In genomic region chr2:156430236-156430977, GRCh38 we compare ENCODE assay signal across 9 cellular contexts. TPM values are rescaled to one million over a fixed set of nuclear protein-coding genes. Genes with fewer than 3 reads are reported as not detected.
DNase-seq lines count a peak whose midpoint lies in the region; ATAC-seq and TF ChIP-seq lines count a peak whose summit lies in the region.
"Had no signal": no experiment of that assay in that cellular context is flagged by ENCODE, and none has a peak within 500 bp of the region (broad histone marks: within the 10 kb centered on the region; RNA-seq: fewer than 3 reads in every experiment).

No MANE protein-coding gene starts in this region.

- H3K27me3 Mint-ChIP-seq in CD14-positive monocyte (ENCODE audit: low read depth in 3 of 3) (no peaks in the 10 kb centered on the region), endodermal cell (ENCODE audit: insufficient read depth) (no peaks in the 10 kb centered on the region)

- peak; percentile 26 for ATAC-seq in GM21447 (IDR thresholded peaks at IDR 0.05; ENCODE audit: unreplicated experiment)
- ATAC-seq in HG03571 (IDR thresholded peaks at IDR 0.05; ENCODE audit: unreplicated experiment): peak; percentile 2
- ATAC-seq in stimulated activated effector memory CD8-positive, alpha-beta T cell treated with anti-CD3 and anti-CD28 coated beads, Interleukin-12 subunit alpha, Interleukin-12 subunit beta, amount 100 ng/mL, for 72 hours: no peak
- ATAC-seq in heart left ventricle: no peak

- no peak overlapping the region for H2AFZ ChIP-seq in Karpas-422 (ENCODE audit: low read length)

- H3K27ac ChIP-seq in endodermal cell (ENCODE audit: low read depth, low read length) (no peak overlapping the region), heart left ventricle (peak overlapping the region in 1 of 12 donors; percentile 83), Karpas-422 (ENCODE audit: low read length) (no peak overlapping the region)

- H3K79me2 ChIP-seq in Karpas-422 (ENCODE audit: low read length): no peaks in the 10 kb centered on the region

- H3K36me3 ChIP-seq in endodermal cell (ENCODE audit: control insufficient read depth, insufficient read depth, low read length) (no peaks in the 10 kb centered on the region), heart left ventricle (no peaks in the 10 kb centered on the region), H7 (replicated peaks; ENCODE audit: control insufficient read depth, insufficient read depth, low read length) (no peaks in the 10 kb centered on the region), Karpas-422 (ENCODE audit: insufficient read depth, low read length) (no peaks in the 10 kb centered on the region)

- 96% methylated on average over 2 of the region's 2 CpGs; no CpG with 5 or more reads in 1 of the 2 experiments for WGBS in endodermal cell (ENCODE audit: insufficient coverage in 1 of 2, insufficient read length in 1 of 2), 2 experiments
- 77 to 84% (median 81%) methylated on average over 2 of the region's 2 CpGs for WGBS in heart left ventricle, 4 donors

- H3K4me3 Mint-ChIP-seq in CD14-positive monocyte: peak overlapping the region in 1 of 2 donors; percentile 39
- no peak overlapping the region for H3K4me3 Mint-ChIP-seq in endodermal cell
- no peak overlapping the region for H3K4me3 Mint-ChIP-seq in stimulated activated effector memory CD8-positive, alpha-beta T cell treated with anti-CD3 and anti-CD28 coated beads, Interleukin-12 subunit alpha, Interleukin-12 subunit beta, amount 100 ng/mL, for 72 hours

- no peak for TF ChIP-seq CTCF in CD14-positive monocyte (IDR thresholded peaks at IDR 0.05)
- TF ChIP-seq CTCF in endodermal cell (conservative IDR thresholded peaks at IDR 0.05): no peak
- no peak for TF ChIP-seq CTCF in heart left ventricle (IDR thresholded peaks at IDR 0.05)

- peak overlapping the region; percentile 88 to 93 (median 92) for H3K27ac Mint-ChIP-seq in CD14-positive monocyte
- H3K27ac Mint-ChIP-seq in endodermal cell: peak overlapping the region; percentile 81
- H3K27ac Mint-ChIP-seq in stimulated activated effector memory CD8-positive, alpha-beta T cell treated with anti-CD3 and anti-CD28 coated beads, Interleukin-12 subunit alpha, Interleukin-12 subunit beta, amount 100 ng/mL, for 72 hours: no peak overlapping the region

- no peaks in the 10 kb centered on the region for H3K9me2 ChIP-seq in Karpas-422 (replicated peaks; ENCODE audit: insufficient read depth, low read length)

- H3K4me1 Mint-ChIP-seq in CD14-positive monocyte (peaks cover 31% of the 10 kb centered on the region), endodermal cell (peaks cover 21% of the 10 kb centered on the region)
- H3K4me1 Mint-ChIP-seq in stimulated activated effector memory CD8-positive, alpha-beta T cell treated with anti-CD3 and anti-CD28 coated beads, Interleukin-12 subunit alpha, Interleukin-12 subunit beta, amount 100 ng/mL, for 72 hours: peaks cover 14% of the 10 kb centered on the region

- TF ChIP-seq POLR2A in heart left ventricle (IDR thresholded peaks at IDR 0.05): no peak

- H3K4me2 ChIP-seq in Karpas-422 (ENCODE audit: low read depth, low read length, poor library complexity, severe bottlenecking): no peak overlapping the region

- H4K20me1 ChIP-seq in Karpas-422 (ENCODE audit: insufficient read depth, low read depth, low read length): no peaks in the 10 kb centered on the region

- no peak overlapping the region for H3K4me3 ChIP-seq in endodermal cell (ENCODE audit: low read length)
- H3K4me3 ChIP-seq in heart left ventricle: no peak overlapping the region
- H3K4me3 ChIP-seq in H7 (ENCODE audit: insufficient read depth, low read depth, low read length): no peak overlapping the region
- H3K4me3 ChIP-seq in Karpas-422 (ENCODE audit: low read length): no peak overlapping the region

- H3K36me3 Mint-ChIP-seq in CD14-positive monocyte: no peaks in the 10 kb centered on the region
- no peaks in the 10 kb centered on the region for H3K36me3 Mint-ChIP-seq in endodermal cell (ENCODE audit: low read depth)
- no peaks in the 10 kb centered on the region for H3K36me3 Mint-ChIP-seq in stimulated activated effector memory CD8-positive, alpha-beta T cell treated with anti-CD3 and anti-CD28 coated beads, Interleukin-12 subunit alpha, Interleukin-12 subunit beta, amount 100 ng/mL, for 72 hours

- intact Hi-C loops in CD14-positive monocyte (cut with micrococcal nuclease): no loop called here
- intact Hi-C loops in heart left ventricle (cut with DNase I): loop anchor here in 5 of 10 donors (10.0 kb wide), 2 partner anchors 114 to 154 kb away; no protein-coding TSS in a partner anchor

- H3K9ac ChIP-seq in endodermal cell (ENCODE audit: extremely low read depth, low read length, poor library complexity, severe bottlenecking) (no peak overlapping the region), Karpas-422 (ENCODE audit: low read length) (no peak overlapping the region)

- no peaks in the 10 kb centered on the region for H3K27me3 ChIP-seq in endodermal cell (ENCODE audit: control insufficient read depth, insufficient read depth, low read length, poor library complexity, severe bottlenecking)
- no peaks in the 10 kb centered on the region for H3K27me3 ChIP-seq in heart left ventricle
- H3K27me3 ChIP-seq in H7 (ENCODE audit: control insufficient read depth, insufficient read depth, low read length): no peaks in the 10 kb centered on the region
- H3K27me3 ChIP-seq in Karpas-422 (ENCODE audit: low read length): no peaks in the 10 kb centered on the region

- H3K9me3 ChIP-seq in endodermal cell (ENCODE audit: control insufficient read depth, low read length) (no peaks in the 10 kb centered on the region), heart left ventricle (no peaks in the 10 kb centered on the region), Karpas-422 (ENCODE audit: low read length) (no peaks in the 10 kb centered on the region; the same call in 1 of the 2 replicates)

- DNase-seq in CD14-positive monocyte (ENCODE audit: low spot score): no peak
- DNase-seq in endodermal cell: no peak
- no peak for DNase-seq in stimulated activated effector memory CD8-positive, alpha-beta T cell treated with anti-CD3 and anti-CD28 coated beads, Interleukin-12 subunit alpha, Interleukin-12 subunit beta, amount 100 ng/mL, for 72 hours (ENCODE audit: low spot score in 2 of 2)
- DNase-seq in heart left ventricle: no peak
- no peak for DNase-seq in H7
- no peak for DNase-seq in Karpas-422
- DNase-seq: substantia nigra had no signal

- H3K9me3 Mint-ChIP-seq in CD14-positive monocyte (peaks cover 0 to 3% (median 0%) of the 10 kb centered on the region in 7 donors), endodermal cell (no peaks in the 10 kb centered on the region)
- H3K9me3 Mint-ChIP-seq in stimulated activated effector memory CD8-positive, alpha-beta T cell treated with anti-CD3 and anti-CD28 coated beads, Interleukin-12 subunit alpha, Interleukin-12 subunit beta, amount 100 ng/mL, for 72 hours: no peaks in the 10 kb centered on the region

- peaks cover 2% of the 10 kb centered on the region for H3K4me1 ChIP-seq in endodermal cell (ENCODE audit: control insufficient read depth, insufficient read depth, low read length)
- peaks cover 0 to 25% (median 4%) of the 10 kb centered on the region in 12 donors for H3K4me1 ChIP-seq in heart left ventricle
- no peaks in the 10 kb centered on the region for H3K4me1 ChIP-seq in Karpas-422 (ENCODE audit: low read length)

RNA-seq across cellular contexts. Expression of gene GPD2, which starts 5.8 kb away (rescaled TPM):
- polyA plus RNA-seq in CD14-positive monocyte: 10 to 100 TPM; 13.4 to 17.1 TPM
- total RNA-seq in endodermal cell: 10 to 100 TPM; 51.7 to 64.6 TPM
- 22.0 TPM for polyA plus RNA-seq in endodermal cell (2013, experiment 1 of 2)
- 22.7 TPM for polyA plus RNA-seq in endodermal cell (2013, experiment 2 of 2)
- 10 to 100 TPM; 12.9 to 24.8 (median 14.4) TPM for total RNA-seq in heart left ventricle
- polyA plus RNA-seq in heart left ventricle: 1 to 10 TPM; 3.5 to 7.3 TPM
- total RNA-seq in H7 (2014; rRNA removed; shearing (Covaris generic)): 49.7 and 58.1 TPM in 2 replicates
- not detected in 2 replicates for total RNA-seq in Karpas-422 (2014; rRNA removed; shearing (Covaris generic); ENCODE audit: low replicate concordance)

Comparison
In these comparisons a context has a peak if more than half of its experiments do, and no peak if none do; other contexts are left out.
1. ATAC-seq: peak in GM21447 (single experiment) and HG03571 (single experiment); none in stimulated activated effector memory CD8-positive, alpha-beta T cell treated with anti-CD3 and anti-CD28 coated beads, Interleukin-12 subunit alpha, Interleukin-12 subunit beta, amount 100 ng/mL, for 72 hours (single experiment) and heart left ventricle (0 of 4).
2. RNA of gene GPD2, which starts 5.8 kb away (total RNA-seq): 51.7 to 64.6 TPM in endodermal cell, 49.7 to 58.1 TPM in H7 and 12.9 to 24.8 TPM in heart left ventricle; not detected in Karpas-422; every median in the first group is over 10 times any median in the second.